In genomic region chr9:70603020-70603411, GRCh38 we compare ENCODE assay signal across 15 cellular contexts.
A peak's percentile ranks its signal among the peaks of the same experiment; 100 is the strongest.
DNase-seq lines count a peak whose midpoint lies in the region; ATAC-seq and TF ChIP-seq lines count a peak whose summit lies in the region.
"Had no signal": no experiment of that assay in that cellular context is flagged by ENCODE, and none has a peak within 500 bp of the region (broad histone marks: within the 10 kb centered on the region; RNA-seq: fewer than 3 reads in every experiment).

No MANE protein-coding gene starts in this region.

- ATAC-seq in Right ventricle myocardium inferior (no peak), gastrocnemius medialis (no peak), HG03139 (IDR thresholded peaks at IDR 0.05; ENCODE audit: unreplicated experiment) (no peak)

- H3K9me3 ChIP-seq in right atrium auricular region: no peaks in the 10 kb centered on the region
- no peaks in the 10 kb centered on the region for H3K9me3 ChIP-seq in esophagus muscularis mucosa
- no peaks in the 10 kb centered on the region for H3K9me3 ChIP-seq in gastrocnemius medialis
- no peaks in the 10 kb centered on the region for H3K9me3 ChIP-seq in vagina
- H3K9me3 ChIP-seq: A549, breast epithelium had no signal

- peak overlapping the region; percentile 90 to 92 for H3K27ac ChIP-seq in right atrium auricular region
- peak overlapping the region; percentile 88 to 91 (median 90) for H3K27ac ChIP-seq in esophagus muscularis mucosa (replicated peaks in 1 of 4)
- peak overlapping the region; percentile 86 to 96 (median 88) for H3K27ac ChIP-seq in gastrocnemius medialis
- peak overlapping the region; percentile 89 for H3K27ac ChIP-seq in vagina
- H3K27ac ChIP-seq: BLaER1, epithelial cell of prostate, HL-60 had no signal

- peaks cover 0 to 31% of the 10 kb centered on the region in 2 donors for H3K4me1 ChIP-seq in right atrium auricular region
- H3K4me1 ChIP-seq in esophagus muscularis mucosa: peaks cover 26 to 35% (median 33%) of the 10 kb centered on the region in 4 donors
- peaks cover 30 to 43% of the 10 kb centered on the region in 2 donors for H3K4me1 ChIP-seq in gastrocnemius medialis
- peaks cover 31% of the 10 kb centered on the region for H3K4me1 ChIP-seq in vagina
- H3K4me1 ChIP-seq: A549 had no signal

- H3K4me3 ChIP-seq in right atrium auricular region: no peak overlapping the region
- H3K4me3 ChIP-seq in esophagus muscularis mucosa: no peak overlapping the region
- no peak overlapping the region for H3K4me3 ChIP-seq in gastrocnemius medialis
- H3K4me3 ChIP-seq in vagina: no peak overlapping the region
- H3K4me3 ChIP-seq: A549, BLaER1 had no signal

- 86% methylated on average over 6 of the region's 6 CpGs for WGBS in esophagus muscularis mucosa

- H3K27me3 ChIP-seq in right atrium auricular region (no peaks in the 10 kb centered on the region), esophagus muscularis mucosa (no peaks in the 10 kb centered on the region), gastrocnemius medialis (no peaks in the 10 kb centered on the region), vagina (no peaks in the 10 kb centered on the region)
- H3K27me3 ChIP-seq: BLaER1, breast epithelium, foreskin keratinocyte had no signal

- no peaks in the 10 kb centered on the region for H3K36me3 ChIP-seq in right atrium auricular region
- no peaks in the 10 kb centered on the region for H3K36me3 ChIP-seq in esophagus muscularis mucosa
- H3K36me3 ChIP-seq in gastrocnemius medialis: no peaks in the 10 kb centered on the region
- H3K36me3 ChIP-seq in vagina: no peaks in the 10 kb centered on the region
- H3K36me3 ChIP-seq: BLaER1, breast epithelium had no signal

- TF ChIP-seq CTCF in right atrium auricular region (IDR thresholded peaks at IDR 0.05): no peak
- TF ChIP-seq CTCF in esophagus muscularis mucosa (IDR thresholded peaks at IDR 0.05): no peak
- no peak for TF ChIP-seq CTCF in gastrocnemius medialis (IDR thresholded peaks at IDR 0.05 in 4 of 5, conservative IDR thresholded peaks at IDR 0.05 in 1 of 5)
- TF ChIP-seq CTCF in vagina (IDR thresholded peaks at IDR 0.05): no peak

- TF ChIP-seq POLR2A in esophagus muscularis mucosa (IDR thresholded peaks at IDR 0.05; ENCODE audit: low read depth) (no peak), gastrocnemius medialis (IDR thresholded peaks at IDR 0.05) (no peak), vagina (IDR thresholded peaks at IDR 0.05) (no peak)

- in situ Hi-C loops in gastrocnemius medialis (cut with MboI; ENCODE audit: low sequenced_read_pairs in 4 of 4): loop anchor here (5.0 to 25.0 kb wide), 8 partner anchors 121 to 1216 kb away; no protein-coding TSS in a partner anchor

- no peak for TF ChIP-seq EP300 in esophagus muscularis mucosa (IDR thresholded peaks at IDR 0.05)

- no peak for DNase-seq in right atrium auricular region (ENCODE audit: low spot score)
- no peak for DNase-seq in Right ventricle myocardium inferior (ENCODE audit: missing footprints)
- DNase-seq in esophagus muscularis mucosa (ENCODE audit: extremely low spot score): no peak
- DNase-seq in gastrocnemius medialis: no peak
- DNase-seq in vagina (ENCODE audit: extremely low spot score in 2 of 2): no peak
- DNase-seq in NCI-H2081 (lab: John Stamatoyannopoulos, UW): no peak
- no peak for DNase-seq in stimulated activated CD4-positive, alpha-beta T cell treated with anti-CD3 and anti-CD28 coated beads, Interleukin-4, amount 100 ng/mL, for 4 hours
- DNase-seq: activated naive CD8-positive, alpha-beta T cell treated with anti-CD3 and anti-CD28 coated beads, Interleukin-2, amount 10 ng/mL, durations not matched to agents 7 days and 5 days had no signal

- intact Hi-C loops in Right ventricle myocardium inferior (cut with DNase I): loop anchor here (5.0 to 10.0 kb wide), 4 partner anchors 196 to 628 kb away; partner anchors contain the start of gene SMC5
- intact Hi-C loops in esophagus muscularis mucosa (cut with DNase I): loop anchor here (2.0 to 10.0 kb wide), 4 partner anchors 190 to 628 kb away; no protein-coding TSS in a partner anchor
- intact Hi-C loops in gastrocnemius medialis (cut with DNase I; ENCODE audit: low total_unique reads): loop anchor here (2.0 to 10.0 kb wide), 3 partner anchors 630 to 1278 kb away; partner anchors contain the start of gene ENTREP1
- intact Hi-C loops in vagina (cut with DNase I): loop anchor here (5.0 kb wide), 1 partner anchor 251 kb away; no protein-coding TSS in a partner anchor
